In the genomic region with DNA sequence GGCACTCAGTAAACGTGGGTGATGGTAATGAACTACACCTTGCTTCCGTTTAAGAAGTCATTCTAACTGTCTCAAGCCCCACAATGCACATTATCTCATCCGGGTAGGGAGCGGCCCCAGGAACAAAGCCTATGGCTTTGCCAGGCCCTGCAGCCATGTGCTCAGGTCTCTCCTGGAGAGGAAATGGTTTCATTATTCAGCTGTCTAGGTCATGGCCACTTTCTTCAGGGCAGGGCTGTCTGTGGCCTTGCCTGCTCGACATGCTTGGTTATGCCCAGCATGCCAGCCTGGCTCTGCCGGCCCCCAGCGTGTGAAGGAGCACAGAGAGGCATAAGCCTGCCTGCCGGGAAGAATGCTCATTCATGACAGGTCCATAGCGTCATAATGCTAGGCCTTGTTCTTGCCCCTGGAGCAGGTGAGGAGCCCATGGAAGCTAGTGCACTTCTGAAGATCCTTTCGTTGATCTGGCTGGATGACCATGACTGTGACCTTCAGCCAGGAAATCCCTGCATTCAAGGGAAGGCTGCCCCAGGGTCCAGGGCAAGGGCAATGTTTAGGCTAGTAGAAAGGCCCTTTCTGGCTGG, we compare ENCODE assay signal across 12 cellular contexts. TPM values are rescaled to one million over a fixed set of nuclear protein-coding genes. Genes with fewer than 3 reads are reported as not detected.
A peak's percentile ranks its signal among the peaks of the same experiment; 100 is the strongest.
DNase-seq lines count a peak whose midpoint lies in the region; ATAC-seq, FAIRE-seq and TF ChIP-seq lines count a peak whose summit lies in the region.
"Had no signal": no experiment of that assay in that cellular context is flagged by ENCODE, and none has a peak within 500 bp of the region (broad histone marks: within the 10 kb centered on the region; RNA-seq: fewer than 3 reads in every experiment).

No MANE protein-coding gene starts in this region.

- H3K27ac ChIP-seq in kidney (ENCODE audit: low read depth in 2 of 2, low read length in 2 of 2) (peak overlapping the region; percentile 40 to 67), smooth muscle cell (ENCODE audit: low read depth) (no peak overlapping the region), OCI-LY7 (ENCODE audit: low read depth, low read length, poor library complexity, severe bottlenecking) (no peak overlapping the region)
- H3K27ac ChIP-seq: uterus had no signal

- no peak for TF ChIP-seq CTCF in kidney (IDR thresholded peaks at IDR 0.05; ENCODE audit: borderline replicate concordance, extremely low read depth, insufficient read depth)
- no peak for TF ChIP-seq CTCF in smooth muscle cell (IDR thresholded peaks at IDR 0.05; ENCODE audit: borderline replicate concordance, insufficient read depth, poor library complexity, severe bottlenecking)
- TF ChIP-seq CTCF in OCI-LY7 (conservative IDR thresholded peaks at IDR 0.05; ENCODE audit: low read length) = no peak

- peaks cover 36% of the 10 kb centered on the region for H3K4me1 Mint-ChIP-seq in T-helper 17 cell

- peak overlapping the region; percentile 95 for H3K27ac Mint-ChIP-seq in T-helper 17 cell
- H3K27ac Mint-ChIP-seq: activated naive CD8-positive, alpha-beta T cell treated with anti-CD3 and anti-CD28 coated beads, Interleukin-2, amount 50 U/mL, for 24 hours had no signal

- H4K20me1 ChIP-seq in smooth muscle cell (ENCODE audit: low read depth) (no peaks in the 10 kb centered on the region), OCI-LY7 (ENCODE audit: insufficient read depth, low read length) (no peaks in the 10 kb centered on the region)

- no peak overlapping the region for H3K4me2 ChIP-seq in smooth muscle cell
- H3K4me2 ChIP-seq in OCI-LY7 (ENCODE audit: low read length) = no peak overlapping the region

- ATAC-seq in T-helper 17 cell = no peak
- ATAC-seq: activated naive CD8-positive, alpha-beta T cell treated with anti-CD3 and anti-CD28 coated beads, Interleukin-2, amount 50 U/mL, for 24 hours had no signal

- peaks cover 4% of the 10 kb centered on the region for H3K27me3 Mint-ChIP-seq in T-helper 17 cell

- no peaks in the 10 kb centered on the region for H3F3A ChIP-seq in smooth muscle cell (ENCODE audit: low read depth)

- POLR2A ChIA-PET in OCI-LY7 (lab: Charles Lee) = interaction anchor here (0.8 kb wide), 1 partner anchor 30 kb away, joined by 3 read pairs; no protein-coding TSS in a partner anchor

- CTCF ChIA-PET in OCI-LY7 (lab: Charles Lee; ENCODE audit: unreplicated experiment) = no interaction called here

- no peaks in the 10 kb centered on the region for H3K27me3 ChIP-seq in smooth muscle cell (ENCODE audit: low read depth)
- H3K27me3 ChIP-seq: uterus had no signal

- H2AFZ ChIP-seq in smooth muscle cell (ENCODE audit: low read depth) (no peak overlapping the region), OCI-LY7 (ENCODE audit: low read length) (no peak overlapping the region)

- H3K4me3 ChIP-seq in kidney (ENCODE audit: low read length in 2 of 2) (no peak overlapping the region), smooth muscle cell (no peak overlapping the region), OCI-LY7 (ENCODE audit: low read depth, low read length, poor library complexity, severe bottlenecking) (no peak overlapping the region)
- H3K4me3 ChIP-seq: uterus had no signal

- peak; percentile 24 for DNase-seq in COLO668 (lab: John Stamatoyannopoulos, UW; ENCODE audit: unreplicated experiment)
- no peak for DNase-seq in T-helper 17 cell
- peak; percentile 82 for DNase-seq in kidney
- peak; percentile 59 for DNase-seq in renal cortical epithelial cell (ENCODE audit: low read depth)
- no peak for DNase-seq in smooth muscle cell (lab: John Stamatoyannopoulos, UW; ENCODE audit: unreplicated experiment)
- no peak for DNase-seq in OCI-LY7 (ENCODE audit: low spot score)
- no peak for DNase-seq in NCI-H2081 (lab: John Stamatoyannopoulos, UW)
- no peak for DNase-seq in C1 segment of cervical spinal cord (lab: John Stamatoyannopoulos, UW)
- DNase-seq: activated naive CD8-positive, alpha-beta T cell treated with anti-CD3 and anti-CD28 coated beads, Interleukin-2, amount 50 U/mL, for 24 hours; activated T-cell treated with anti-CD3 and anti-CD28 coated beads for 4 hours; AML-193; uterus had no signal

- H3K79me2 ChIP-seq in smooth muscle cell (ENCODE audit: low read depth) (no peaks in the 10 kb centered on the region), OCI-LY7 (ENCODE audit: insufficient read depth, low read depth, low read length) (no peaks in the 10 kb centered on the region)

- H3K4me3 Mint-ChIP-seq in T-helper 17 cell = no peak overlapping the region
- H3K4me3 Mint-ChIP-seq: activated naive CD8-positive, alpha-beta T cell treated with anti-CD3 and anti-CD28 coated beads, Interleukin-2, amount 50 U/mL, for 24 hours had no signal

- H3K9me3 ChIP-seq in T-helper 17 cell (ENCODE audit: control insufficient read depth, low read length, poor library complexity, severe bottlenecking) = no peaks in the 10 kb centered on the region
- no peaks in the 10 kb centered on the region for H3K9me3 ChIP-seq in kidney (ENCODE audit: control insufficient read depth in 1 of 2, low read length in 2 of 2)
- no peaks in the 10 kb centered on the region for H3K9me3 ChIP-seq in smooth muscle cell (replicated peaks; ENCODE audit: low read depth)
- no peaks in the 10 kb centered on the region for H3K9me3 ChIP-seq in OCI-LY7 (ENCODE audit: low read length)
- H3K9me3 ChIP-seq: uterus had no signal

- no peak for FAIRE-seq in kidney (lab: Jason Lieb, UNC)

- H3K36me3 ChIP-seq in kidney (ENCODE audit: control insufficient read depth in 1 of 2, insufficient read depth in 2 of 2, low read length in 2 of 2) (no peaks in the 10 kb centered on the region), smooth muscle cell (ENCODE audit: low read depth) (no peaks in the 10 kb centered on the region), OCI-LY7 (ENCODE audit: insufficient read depth, low read length) (no peaks in the 10 kb centered on the region)
- H3K36me3 ChIP-seq: uterus had no signal

- BruUV-seq in OCI-LY7 (replicated peaks; lab: Mats Ljungman, UMichigan) = no TSS peak

- peaks cover 2% of the 10 kb centered on the region for H3K36me3 Mint-ChIP-seq in T-helper 17 cell (ENCODE audit: low read depth)

- no peaks in the 10 kb centered on the region for H3K9me2 ChIP-seq in OCI-LY7 (ENCODE audit: insufficient read depth, low read length)

- WGBS in smooth muscle cell (ENCODE audit: low lambda C conversion rate) = 91% methylated on average over 10 of the region's 10 CpGs

- H3K4me1 ChIP-seq in kidney (ENCODE audit: control insufficient read depth in 1 of 2, insufficient read depth in 1 of 2, low read depth in 1 of 2, low read length in 2 of 2) = peaks cover 13 to 20% of the 10 kb centered on the region in 2 donors
- peaks cover 12% of the 10 kb centered on the region for H3K4me1 ChIP-seq in smooth muscle cell (ENCODE audit: low read depth)
- peaks cover 61% of the 10 kb centered on the region for H3K4me1 ChIP-seq in OCI-LY7 (ENCODE audit: insufficient read depth, low read length, poor library complexity, severe bottlenecking)
- H3K4me1 ChIP-seq: uterus had no signal

- H3K9ac ChIP-seq in kidney (ENCODE audit: low read length in 2 of 2) (no peak overlapping the region), smooth muscle cell (ENCODE audit: low read depth) (no peak overlapping the region)

- intact Hi-C loops in kidney (cut with DNase I) = no loop called here
- intact Hi-C loops in OCI-LY7 (cut with micrococcal nuclease; ENCODE audit: unreplicated experiment) = no loop called here

RNA-seq across cellular contexts. Expression of a gene that starts 26.3 kb away (rescaled TPM):
- total RNA-seq in T-helper 17 cell = 1,000 to 10,000 TPM; 2,179 to 4,074 TPM
- total RNA-seq in kidney = 116 TPM
- 193 TPM for polyA plus RNA-seq in kidney (ENCODE audit: insufficient read depth, low read depth, low replicate concordance)
- total RNA-seq in renal cortical epithelial cell = 0.87 and 80.4 TPM in 2 replicates
- total RNA-seq in smooth muscle cell = 1,280 and 1,300 TPM in 2 replicates
- 1,543 and 1,567 TPM in 2 replicates for polyA plus RNA-seq in smooth muscle cell
- 12.4 and 16.9 TPM in 2 replicates for total RNA-seq in OCI-LY7 (2014; rRNA removed; shearing (Covaris generic))
- 3.3 and 4.6 TPM in 2 replicates for total RNA-seq in OCI-LY7 (2022)

Comparison
In these comparisons a context has a peak if more than half of its experiments do, and no peak if none do; other contexts are left out.
1. DNase-seq: peak in COLO668 (single experiment), kidney (single experiment) and renal cortical epithelial cell (single experiment); none in T-helper 17 cell (0 of 3), smooth muscle cell (single experiment), OCI-LY7 (single experiment), NCI-H2081 (0 of 2) and C1 segment of cervical spinal cord (0 of 14).
2. H3K27ac ChIP-seq: peak in kidney (2 of 2); none in smooth muscle cell (single experiment) and OCI-LY7 (single experiment).
3. RNA of a gene that starts 26.3 kb away (total RNA-seq): 2,179 to 4,074 TPM in T-helper 17 cell and 1,280 to 1,300 TPM in smooth muscle cell; 116 TPM in kidney (single experiment), 0.87 to 80.4 TPM in renal cortical epithelial cell and 3.3 to 16.9 TPM in OCI-LY7; every median in the first group is over 10 times any median in the second.